Comparison of ENCODE assay signal across 8 cellular contexts in the genomic region with DNA sequence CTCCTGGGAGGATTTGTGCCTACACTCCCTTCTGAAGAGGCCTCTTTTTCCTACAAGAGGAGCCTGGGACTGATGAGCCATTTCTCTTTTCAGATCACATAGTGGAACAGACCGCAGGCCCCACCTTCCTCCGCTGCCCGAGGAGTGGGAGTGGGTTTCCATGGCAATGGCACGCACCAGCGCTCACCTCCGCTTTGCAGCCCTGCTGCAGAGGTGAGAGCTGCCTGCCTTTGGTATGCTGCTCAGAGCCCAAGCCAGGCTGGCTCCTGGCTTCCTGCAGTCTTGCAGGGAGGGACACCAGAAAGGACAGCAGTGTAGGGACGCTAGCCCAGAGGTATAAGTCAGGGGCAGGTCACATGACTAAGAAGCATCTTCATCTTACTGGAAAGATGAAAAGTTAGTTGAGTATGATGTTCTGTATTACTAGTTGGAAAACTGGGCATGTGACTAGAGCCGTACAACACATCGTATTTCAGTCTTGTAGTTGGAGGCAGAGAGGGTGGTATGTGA. TPM values are rescaled to one million over a fixed set of nuclear protein-coding genes. Genes with fewer than 3 reads are reported as not detected.
DNase-seq lines count a peak whose midpoint lies in the region; ATAC-seq and TF ChIP-seq lines count a peak whose summit lies in the region.

No MANE protein-coding gene starts in this region.

- H3K27ac ChIP-seq in left lung, result no peak overlapping the region

- intact Hi-C loops in left lung (cut with DNase I), result no loop called here

- no peaks in the 10 kb centered on the region for H3K36me3 ChIP-seq in left lung

- TF ChIP-seq CTCF in left lung (IDR thresholded peaks at IDR 0.05), result no peak

- CTCF ChIA-PET in HEK293T (lab: Yijun Ruan, JAX), result no interaction called here

- DNase-seq in COR-L47 (lab: John Stamatoyannopoulos, UW) (peak; percentile 74), NCI-H774 (lab: John Stamatoyannopoulos, UW) (peak; percentile 87), left lung (no peak), CD1c-positive myeloid dendritic cell (ENCODE audit: extremely low spot score) (no peak), HEK293T (ENCODE audit: extremely low spot score) (no peak), SIG-M5 treated with dmso at 0.1 percent for 504 hours (lab: John Stamatoyannopoulos, UW; ENCODE audit: unreplicated experiment) (no peak)

- H3K27me3 ChIP-seq in left lung, result no peaks in the 10 kb centered on the region

- no peaks in the 10 kb centered on the region for H3K9me3 ChIP-seq in left lung

- peak; percentile 56 for TF ChIP-seq POLR2A in GM19193 (IDR thresholded peaks at IDR 0.05; ENCODE audit: extremely low read depth, insufficient read depth, insufficient read length)

- ATAC-seq in HG03103 (IDR thresholded peaks at IDR 0.05; ENCODE audit: low read depth, unreplicated experiment), result peak; percentile 83
- peak; percentile 61 for ATAC-seq in left lung

- H3K4me1 ChIP-seq in left lung, result peaks cover 7% of the 10 kb centered on the region in 2 donors

- H3K4me3 ChIP-seq in left lung, result no peak overlapping the region

- POLR2A ChIA-PET in HEK293T (lab: Yijun Ruan, JAX), result interaction anchor here (1.2 kb wide), 1 partner anchor 12 kb away, joined by 4 read pairs; the partner anchor contains the start of gene PTTG1

TF ChIP-seq in HEK293T, 16 proteins besides CTCF, POLR2A, EP300 and RAD21:
- TF ChIP-seq SP1 (IDR thresholded peaks at IDR 0.05) (no peak), BHLHE40 (IDR thresholded peaks at IDR 0.05; ENCODE audit: borderline replicate concordance) (no peak), HDGF (IDR thresholded peaks at IDR 0.05; ENCODE audit: borderline replicate concordance) (no peak), FOXK2 (IDR thresholded peaks at IDR 0.05) (no peak), ZNF384 (IDR thresholded peaks at IDR 0.05) (no peak), FOXA1 (IDR thresholded peaks at IDR 0.05) (no peak), ELF4 (IDR thresholded peaks at IDR 0.05) (no peak), NFRKB (IDR thresholded peaks at IDR 0.05) (no peak), TARDBP (IDR thresholded peaks at IDR 0.05) (no peak), SUZ12 (IDR thresholded peaks at IDR 0.05) (no peak), FOXM1 (IDR thresholded peaks at IDR 0.05; ENCODE audit: borderline replicate concordance) (no peak), L3MBTL2 (conservative IDR thresholded peaks at IDR 0.05) (no peak), ARNT (IDR thresholded peaks at IDR 0.05) (no peak), LEF1 (IDR thresholded peaks at IDR 0.05; ENCODE audit: borderline replicate concordance) (no peak), CTBP1 (IDR thresholded peaks at IDR 0.05; ENCODE audit: borderline replicate concordance) (no peak)
- TF ChIP-seq, protein P1, sequence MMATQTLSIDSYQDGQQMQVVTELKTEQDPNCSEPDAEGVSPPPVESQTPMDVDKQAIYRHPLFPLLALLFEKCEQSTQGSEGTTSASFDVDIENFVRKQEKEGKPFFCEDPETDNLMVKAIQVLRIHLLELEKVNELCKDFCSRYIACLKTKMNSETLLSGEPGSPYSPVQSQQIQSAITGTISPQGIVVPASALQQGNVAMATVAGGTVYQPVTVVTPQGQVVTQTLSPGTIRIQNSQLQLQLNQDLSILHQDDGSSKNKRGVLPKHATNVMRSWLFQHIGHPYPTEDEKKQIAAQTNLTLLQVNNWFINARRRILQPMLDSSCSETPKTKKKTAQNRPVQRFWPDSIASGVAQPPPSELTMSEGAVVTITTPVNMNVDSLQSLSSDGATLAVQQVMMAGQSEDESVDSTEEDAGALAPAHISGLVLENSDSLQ (IDR thresholded peaks at IDR 0.05), result no peak
TF ChIP-seq in HEK293T: peak in this region for 0.

RNA-seq across cellular contexts. Expression of gene PTTG1, which starts 12.4 kb away (rescaled TPM):
- 10 to 100 TPM; 10.2 to 27.7 TPM for total RNA-seq in left lung

RNA-seq across cellular contexts. Expression of gene SLU7, which starts 15.2 kb away (rescaled TPM):
- 10 to 100 TPM; 36.1 to 40.8 TPM for total RNA-seq in left lung

RNA-seq across cellular contexts. Expression of gene FAM200C, which starts 34.2 kb away (rescaled TPM):
- 1 to 10 TPM; 3.6 to 5.1 TPM for total RNA-seq in left lung

Comparison
In these comparisons a context has a peak if more than half of its experiments do, and no peak if none do; other contexts are left out.
1. DNase-seq: peak in COR-L47 (single experiment) and NCI-H774 (single experiment); none in left lung (0 of 2), CD1c-positive myeloid dendritic cell (single experiment), HEK293T (single experiment) and SIG-M5 treated with dmso at 0.1 percent for 504 hours (single experiment).